1 cellular context compared by ENCODE assay signal in genomic region chr19:6372594-6373095, GRCh38.
TF ChIP-seq lines count a peak whose summit lies in the region.

TSS of gene ALKBH7 (plus strand) at chr19:6372794. CDS start at chr19:6372821, 27 bp downstream.

TF ChIP-seq in K562, 482 proteins besides CTCF, POLR2A, EP300 and RAD21 (continued from another document):
- TF ChIP-seq, protein P1, sequence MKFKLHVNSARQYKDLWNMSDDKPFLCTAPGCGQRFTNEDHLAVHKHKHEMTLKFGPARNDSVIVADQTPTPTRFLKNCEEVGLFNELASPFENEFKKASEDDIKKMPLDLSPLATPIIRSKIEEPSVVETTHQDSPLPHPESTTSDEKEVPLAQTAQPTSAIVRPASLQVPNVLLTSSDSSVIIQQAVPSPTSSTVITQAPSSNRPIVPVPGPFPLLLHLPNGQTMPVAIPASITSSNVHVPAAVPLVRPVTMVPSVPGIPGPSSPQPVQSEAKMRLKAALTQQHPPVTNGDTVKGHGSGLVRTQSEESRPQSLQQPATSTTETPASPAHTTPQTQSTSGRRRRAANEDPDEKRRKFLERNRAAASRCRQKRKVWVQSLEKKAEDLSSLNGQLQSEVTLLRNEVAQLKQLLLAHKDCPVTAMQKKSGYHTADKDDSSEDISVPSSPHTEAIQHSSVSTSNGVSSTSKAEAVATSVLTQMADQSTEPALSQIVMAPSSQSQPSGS (CRISPR knock-in tag; IDR thresholded peaks at IDR 0.05): no peak
- TF ChIP-seq ZNF280B (CRISPR knock-in tag; IDR thresholded peaks at IDR 0.05): no peak
- 0 out of 2 replicates have a peak, but pooled peaks have one; percentile 28 for TF ChIP-seq CBX1 (IDR thresholded peaks at IDR 0.05; ENCODE audit: low read depth)
- TF ChIP-seq NONO (IDR thresholded peaks at IDR 0.05; ENCODE audit: low read depth in 2 of 2, low read length in 1 of 2): peak in 1 of 2 experiments; percentile 60; a peak in 1 of 4 replicates
- TF ChIP-seq MECOM (CRISPR knock-in tag; IDR thresholded peaks at IDR 0.05): no peak
- TF ChIP-seq ZNF79 (CRISPR knock-in tag; IDR thresholded peaks at IDR 0.05; ENCODE audit: low read depth): no peak
- TF ChIP-seq, protein P2, sequence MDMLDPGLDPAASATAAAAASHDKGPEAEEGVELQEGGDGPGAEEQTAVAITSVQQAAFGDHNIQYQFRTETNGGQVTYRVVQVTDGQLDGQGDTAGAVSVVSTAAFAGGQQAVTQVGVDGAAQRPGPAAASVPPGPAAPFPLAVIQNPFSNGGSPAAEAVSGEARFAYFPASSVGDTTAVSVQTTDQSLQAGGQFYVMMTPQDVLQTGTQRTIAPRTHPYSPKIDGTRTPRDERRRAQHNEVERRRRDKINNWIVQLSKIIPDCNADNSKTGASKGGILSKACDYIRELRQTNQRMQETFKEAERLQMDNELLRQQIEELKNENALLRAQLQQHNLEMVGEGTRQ (CRISPR knock-in tag; IDR thresholded peaks at IDR 0.05): no peak
- TF ChIP-seq ZFPM2 (CRISPR knock-in tag; IDR thresholded peaks at IDR 0.05): no peak
- no peak for TF ChIP-seq ETS2 (tag; IDR thresholded peaks at IDR 0.05; ENCODE audit: borderline replicate concordance, poor library complexity, severe bottlenecking)
- no peak for TF ChIP-seq DEAF1 (CRISPR knock-in tag; IDR thresholded peaks at IDR 0.05)
- no peak for TF ChIP-seq ZNF121 (CRISPR knock-in tag; conservative IDR thresholded peaks at IDR 0.05)
- peak; percentile 20 for TF ChIP-seq HMGN3 (IDR thresholded peaks at IDR 0.05; ENCODE audit: borderline replicate concordance, extremely low read depth, insufficient read length, low read depth, low read length)
- TF ChIP-seq E2F3 (CRISPR knock-in tag; IDR thresholded peaks at IDR 0.05): peak; percentile 40; the same call in 1 of the 2 replicates
- no peak for TF ChIP-seq CHCHD3 (CRISPR knock-in tag; IDR thresholded peaks at IDR 0.05)
- no peak for TF ChIP-seq ZBTB2 (IDR thresholded peaks at IDR 0.05)
- TF ChIP-seq ZNF277 (CRISPR knock-in tag; IDR thresholded peaks at IDR 0.05; ENCODE audit: borderline replicate concordance): no peak
- TF ChIP-seq, protein P3, sequence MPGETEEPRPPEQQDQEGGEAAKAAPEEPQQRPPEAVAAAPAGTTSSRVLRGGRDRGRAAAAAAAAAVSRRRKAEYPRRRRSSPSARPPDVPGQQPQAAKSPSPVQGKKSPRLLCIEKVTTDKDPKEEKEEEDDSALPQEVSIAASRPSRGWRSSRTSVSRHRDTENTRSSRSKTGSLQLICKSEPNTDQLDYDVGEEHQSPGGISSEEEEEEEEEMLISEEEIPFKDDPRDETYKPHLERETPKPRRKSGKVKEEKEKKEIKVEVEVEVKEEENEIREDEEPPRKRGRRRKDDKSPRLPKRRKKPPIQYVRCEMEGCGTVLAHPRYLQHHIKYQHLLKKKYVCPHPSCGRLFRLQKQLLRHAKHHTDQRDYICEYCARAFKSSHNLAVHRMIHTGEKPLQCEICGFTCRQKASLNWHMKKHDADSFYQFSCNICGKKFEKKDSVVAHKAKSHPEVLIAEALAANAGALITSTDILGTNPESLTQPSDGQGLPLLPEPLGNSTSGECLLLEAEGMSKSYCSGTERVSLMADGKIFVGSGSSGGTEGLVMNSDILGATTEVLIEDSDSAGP (CRISPR knock-in tag; IDR thresholded peaks at IDR 0.05): 0 out of 2 replicates have a peak, but pooled peaks have one; percentile 1
- no peak for TF ChIP-seq PHTF2 (CRISPR knock-in tag; IDR thresholded peaks at IDR 0.05)
- TF ChIP-seq ZNF717 (CRISPR knock-in tag; IDR thresholded peaks at IDR 0.05): no peak
- TF ChIP-seq EP400 (IDR thresholded peaks at IDR 0.05): no peak; the same call in 1 of the 2 replicates
- no peak for TF ChIP-seq ZKSCAN8 (CRISPR knock-in tag; IDR thresholded peaks at IDR 0.05)
- no peak for TF ChIP-seq MCM2 (IDR thresholded peaks at IDR 0.05; ENCODE audit: low read depth)
- no peak for TF ChIP-seq SETDB1 (IDR thresholded peaks at IDR 0.05; ENCODE audit: low read length)
- TF ChIP-seq CHD1 (IDR thresholded peaks at IDR 0.05; ENCODE audit: low read length): peak; percentile 94
- TF ChIP-seq MXD1 (CRISPR knock-in tag; IDR thresholded peaks at IDR 0.05; ENCODE audit: borderline replicate concordance, poor library complexity, severe bottlenecking): no peak
- TF ChIP-seq RNF219 (CRISPR knock-in tag; IDR thresholded peaks at IDR 0.05): no peak
- TF ChIP-seq CGGBP1 (CRISPR knock-in tag; IDR thresholded peaks at IDR 0.05): no peak
- no peak for TF ChIP-seq ZNF699 (CRISPR knock-in tag; IDR thresholded peaks at IDR 0.05; ENCODE audit: insufficient replicate concordance)
- TF ChIP-seq SMARCB1 (IDR thresholded peaks at IDR 0.05; ENCODE audit: insufficient read length, low read depth): no peak
- no peak for TF ChIP-seq MXI1 (IDR thresholded peaks at IDR 0.05; ENCODE audit: low read depth, low read length)
- TF ChIP-seq HDAC2 (IDR thresholded peaks at IDR 0.05): no peak
- peak; percentile 58 for TF ChIP-seq GABPA (tag; conservative IDR thresholded peaks at IDR 0.05; ENCODE audit: low read depth)
- TF ChIP-seq DDX20 (tag; IDR thresholded peaks at IDR 0.05; ENCODE audit: low read depth): no peak
- TF ChIP-seq, protein P4, sequence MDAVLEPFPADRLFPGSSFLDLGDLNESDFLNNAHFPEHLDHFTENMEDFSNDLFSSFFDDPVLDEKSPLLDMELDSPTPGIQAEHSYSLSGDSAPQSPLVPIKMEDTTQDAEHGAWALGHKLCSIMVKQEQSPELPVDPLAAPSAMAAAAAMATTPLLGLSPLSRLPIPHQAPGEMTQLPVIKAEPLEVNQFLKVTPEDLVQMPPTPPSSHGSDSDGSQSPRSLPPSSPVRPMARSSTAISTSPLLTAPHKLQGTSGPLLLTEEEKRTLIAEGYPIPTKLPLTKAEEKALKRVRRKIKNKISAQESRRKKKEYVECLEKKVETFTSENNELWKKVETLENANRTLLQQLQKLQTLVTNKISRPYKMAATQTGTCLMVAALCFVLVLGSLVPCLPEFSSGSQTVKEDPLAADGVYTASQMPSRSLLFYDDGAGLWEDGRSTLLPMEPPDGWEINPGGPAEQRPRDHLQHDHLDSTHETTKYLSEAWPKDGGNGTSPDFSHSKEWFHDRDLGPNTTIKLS (IDR thresholded peaks at IDR 0.05; ENCODE audit: borderline replicate concordance, low read depth): 0 out of 2 replicates have a peak, but pooled peaks have one; percentile 34
- no peak for TF ChIP-seq SAFB2 (IDR thresholded peaks at IDR 0.05; ENCODE audit: borderline replicate concordance, low read depth, low read length, severe bottlenecking)
- peak; percentile 41 for TF ChIP-seq TBP (optimal IDR thresholded peaks at IDR 0.05; ENCODE audit: low read depth, low read length)
- TF ChIP-seq KLF6 (CRISPR knock-in tag; IDR thresholded peaks at IDR 0.05; ENCODE audit: borderline replicate concordance): no peak
- no peak for TF ChIP-seq ARID2 (IDR thresholded peaks at IDR 0.05)
- peak; percentile 88; the same call in 1 of the 2 replicates for TF ChIP-seq LEF1 (IDR thresholded peaks at IDR 0.05)
- TF ChIP-seq RFX5 (IDR thresholded peaks at IDR 0.05; ENCODE audit: low read depth, low read length): no peak
- TF ChIP-seq NBN (IDR thresholded peaks at IDR 0.05; ENCODE audit: low read depth): peak; percentile 25; the same call in 1 of the 2 replicates
- peak; percentile 4 for TF ChIP-seq TAF9B (IDR thresholded peaks at IDR 0.05; ENCODE audit: partially characterized antibody)
- TF ChIP-seq TAF7 (tag; IDR thresholded peaks at IDR 0.05): peak; percentile 80
- TF ChIP-seq CBX3 (IDR thresholded peaks at IDR 0.05; ENCODE audit: borderline replicate concordance in 1 of 2, low read length in 2 of 2): no peak
- TF ChIP-seq HMG20B (CRISPR knock-in tag; IDR thresholded peaks at IDR 0.05): no peak
- TF ChIP-seq RBM34 (IDR thresholded peaks at IDR 0.05; ENCODE audit: borderline replicate concordance, insufficient read depth, low read length): no peak
- TF ChIP-seq NFATC3 (IDR thresholded peaks at IDR 0.05): no peak
- TF ChIP-seq ETV1 (tag; conservative IDR thresholded peaks at IDR 0.05; ENCODE audit: low read depth): no peak
